Comparison of ENCODE assay signal across 1 cellular context in the genomic region with DNA sequence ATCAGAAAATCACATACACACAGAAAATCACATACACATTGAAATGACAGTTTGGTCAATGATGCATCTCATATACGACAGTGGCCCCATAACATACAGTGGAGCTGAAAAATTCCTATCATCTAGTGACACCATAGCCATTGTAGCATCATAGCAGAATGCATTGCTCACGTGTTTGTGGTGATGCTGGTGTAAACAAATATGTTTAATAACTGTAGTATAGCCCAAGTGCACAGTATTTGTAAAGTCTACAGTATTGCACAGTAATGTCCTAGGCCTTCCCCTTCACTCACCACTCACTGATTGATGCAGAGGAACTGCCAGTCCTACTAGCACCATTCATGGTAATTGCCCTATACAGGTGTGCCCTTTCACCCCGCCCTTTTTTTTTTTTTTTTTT.
TF ChIP-seq lines count a peak whose summit lies in the region.

No MANE protein-coding gene starts in this region.

TF ChIP-seq in IMR-90, 13 proteins besides CTCF, POLR2A, EP300 and RAD21:
- TF ChIP-seq USF2 (IDR thresholded peaks at IDR 0.05; ENCODE audit: low read depth, low read length) (no peak), ELK1 (IDR thresholded peaks at IDR 0.05; ENCODE audit: borderline replicate concordance, low read depth, low read length) (no peak), BHLHE40 (IDR thresholded peaks at IDR 0.05; ENCODE audit: low read depth, low read length) (no peak), SMC3 (IDR thresholded peaks at IDR 0.05; ENCODE audit: low read depth, low read length) (no peak), RFX5 (IDR thresholded peaks at IDR 0.05; ENCODE audit: low read depth, low read length) (no peak), MAZ (IDR thresholded peaks at IDR 0.05; ENCODE audit: borderline replicate concordance, low read depth, low read length) (no peak), NFE2L2 (IDR thresholded peaks at IDR 0.05; ENCODE audit: low read depth, low read length) (no peak), CEBPB (IDR thresholded peaks at IDR 0.05; ENCODE audit: low read depth, low read length) (no peak), MAFK (IDR thresholded peaks at IDR 0.05; ENCODE audit: low read depth, low read length) (no peak), MXI1 (IDR thresholded peaks at IDR 0.05; ENCODE audit: borderline replicate concordance, low read depth, low read length) (no peak)
TF ChIP-seq in IMR-90: peak in this region for 0.
